ENCODE assay signal across 1 cellular context in genomic region chr9:114501786-114502682, GRCh38.
TF ChIP-seq lines count a peak whose summit lies in the region.

No MANE protein-coding gene starts in this region.

TF ChIP-seq in HepG2, 621 proteins besides CTCF, POLR2A, EP300 and RAD21 (continued from another document and continues in another):
- TF ChIP-seq AKNA (CRISPR knock-in tag; IDR thresholded peaks at IDR 0.05; ENCODE audit: borderline replicate concordance) (no peak), MTA1 (CRISPR knock-in tag; IDR thresholded peaks at IDR 0.05; ENCODE audit: borderline replicate concordance) (no peak), HDAC1 (CRISPR knock-in tag; IDR thresholded peaks at IDR 0.05) (0 out of 2 replicates have a peak, but pooled peaks have one; percentile 14), HNRNPL (IDR thresholded peaks at IDR 0.05; ENCODE audit: low read depth, low read length) (no peak), RBM22 (optimal IDR thresholded peaks at IDR 0.05; ENCODE audit: low read length) (no peak), TAF1 (CRISPR knock-in tag; IDR thresholded peaks at IDR 0.05) (peak; percentile 57), ZNF260 (CRISPR knock-in tag; IDR thresholded peaks at IDR 0.05; ENCODE audit: borderline replicate concordance, low read depth) (no peak), CAMTA2 (CRISPR knock-in tag; IDR thresholded peaks at IDR 0.05; ENCODE audit: borderline replicate concordance) (no peak), SETDB1 (CRISPR knock-in tag; IDR thresholded peaks at IDR 0.05; ENCODE audit: borderline replicate concordance) (no peak), IKZF4 (CRISPR knock-in tag; IDR thresholded peaks at IDR 0.05; ENCODE audit: borderline replicate concordance, low read depth, not compliant biosample characterization) (no peak), ZNF101 (CRISPR knock-in tag; IDR thresholded peaks at IDR 0.05; ENCODE audit: borderline replicate concordance, low read depth) (no peak), ZBTB33 (CRISPR knock-in tag; IDR thresholded peaks at IDR 0.05) (no peak), PLSCR1 (CRISPR knock-in tag; IDR thresholded peaks at IDR 0.05; ENCODE audit: borderline replicate concordance) (no peak), E2F1 (CRISPR knock-in tag; IDR thresholded peaks at IDR 0.05) (no peak), ZNF639 (CRISPR knock-in tag; conservative IDR thresholded peaks at IDR 0.05) (no peak), PHF21A (CRISPR knock-in tag; IDR thresholded peaks at IDR 0.05) (0 out of 2 replicates have a peak, but pooled peaks have one; percentile 34), ATF7 (IDR thresholded peaks at IDR 0.05) (no peak), ATF7 (CRISPR knock-in tag; IDR thresholded peaks at IDR 0.05) (no peak), EED (CRISPR knock-in tag; IDR thresholded peaks at IDR 0.05) (no peak), ERF (CRISPR knock-in tag; IDR thresholded peaks at IDR 0.05) (peak; percentile 59; the same call in 1 of the 2 replicates), ZNF572 (CRISPR knock-in tag; IDR thresholded peaks at IDR 0.05) (no peak), ZBTB7B (CRISPR knock-in tag; IDR thresholded peaks at IDR 0.05) (no peak), POLR2G (IDR thresholded peaks at IDR 0.05; ENCODE audit: low read depth, low read length) (peak; percentile 70), NR1H2 (CRISPR knock-in tag; IDR thresholded peaks at IDR 0.05; ENCODE audit: borderline replicate concordance, low read depth) (no peak), ZNF510 (CRISPR knock-in tag; IDR thresholded peaks at IDR 0.05; ENCODE audit: low read depth) (no peak), NR2C2 (CRISPR knock-in tag; IDR thresholded peaks at IDR 0.05; ENCODE audit: borderline replicate concordance) (no peak), ZNF772 (CRISPR knock-in tag; IDR thresholded peaks at IDR 0.05) (no peak), RBFOX2 (IDR thresholded peaks at IDR 0.05; ENCODE audit: low read depth, low read length) (0 out of 2 replicates have a peak, but pooled peaks have one; percentile 35), AKAP8 (CRISPR knock-in tag; IDR thresholded peaks at IDR 0.05) (no peak)
- TF ChIP-seq, protein P1, sequence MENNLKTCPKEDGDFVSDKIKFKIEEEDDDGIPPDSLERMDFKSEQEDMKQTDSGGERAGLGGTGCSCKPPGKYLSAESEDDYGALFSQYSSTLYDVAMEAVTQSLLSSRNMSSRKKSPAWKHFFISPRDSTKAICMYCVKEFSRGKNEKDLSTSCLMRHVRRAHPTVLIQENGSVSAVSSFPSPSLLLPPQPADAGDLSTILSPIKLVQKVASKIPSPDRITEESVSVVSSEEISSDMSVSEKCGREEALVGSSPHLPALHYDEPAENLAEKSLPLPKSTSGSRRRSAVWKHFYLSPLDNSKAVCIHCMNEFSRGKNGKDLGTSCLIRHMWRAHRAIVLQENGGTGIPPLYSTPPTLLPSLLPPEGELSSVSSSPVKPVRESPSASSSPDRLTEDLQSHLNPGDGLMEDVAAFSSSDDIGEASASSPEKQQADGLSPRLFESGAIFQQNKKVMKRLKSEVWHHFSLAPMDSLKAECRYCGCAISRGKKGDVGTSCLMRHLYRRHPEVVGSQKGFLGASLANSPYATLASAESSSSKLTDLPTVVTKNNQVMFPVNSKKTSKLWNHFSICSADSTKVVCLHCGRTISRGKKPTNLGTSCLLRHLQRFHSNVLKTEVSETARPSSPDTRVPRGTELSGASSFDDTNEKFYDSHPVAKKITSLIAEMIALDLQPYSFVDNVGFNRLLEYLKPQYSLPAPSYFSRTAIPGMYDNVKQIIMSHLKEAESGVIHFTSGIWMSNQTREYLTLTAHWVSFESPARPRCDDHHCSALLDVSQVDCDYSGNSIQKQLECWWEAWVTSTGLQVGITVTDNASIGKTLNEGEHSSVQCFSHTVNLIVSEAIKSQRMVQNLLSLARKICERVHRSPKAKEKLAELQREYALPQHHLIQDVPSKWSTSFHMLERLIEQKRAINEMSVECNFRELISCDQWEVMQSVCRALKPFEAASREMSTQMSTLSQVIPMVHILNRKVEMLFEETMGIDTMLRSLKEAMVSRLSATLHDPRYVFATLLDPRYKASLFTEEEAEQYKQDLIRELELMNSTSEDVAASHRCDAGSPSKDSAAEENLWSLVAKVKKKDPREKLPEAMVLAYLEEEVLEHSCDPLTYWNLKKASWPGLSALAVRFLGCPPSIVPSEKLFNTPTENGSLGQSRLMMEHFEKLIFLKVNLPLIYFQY (CRISPR knock-in tag; IDR thresholded peaks at IDR 0.05; ENCODE audit: borderline replicate concordance): no peak
- TF ChIP-seq, protein P2, sequence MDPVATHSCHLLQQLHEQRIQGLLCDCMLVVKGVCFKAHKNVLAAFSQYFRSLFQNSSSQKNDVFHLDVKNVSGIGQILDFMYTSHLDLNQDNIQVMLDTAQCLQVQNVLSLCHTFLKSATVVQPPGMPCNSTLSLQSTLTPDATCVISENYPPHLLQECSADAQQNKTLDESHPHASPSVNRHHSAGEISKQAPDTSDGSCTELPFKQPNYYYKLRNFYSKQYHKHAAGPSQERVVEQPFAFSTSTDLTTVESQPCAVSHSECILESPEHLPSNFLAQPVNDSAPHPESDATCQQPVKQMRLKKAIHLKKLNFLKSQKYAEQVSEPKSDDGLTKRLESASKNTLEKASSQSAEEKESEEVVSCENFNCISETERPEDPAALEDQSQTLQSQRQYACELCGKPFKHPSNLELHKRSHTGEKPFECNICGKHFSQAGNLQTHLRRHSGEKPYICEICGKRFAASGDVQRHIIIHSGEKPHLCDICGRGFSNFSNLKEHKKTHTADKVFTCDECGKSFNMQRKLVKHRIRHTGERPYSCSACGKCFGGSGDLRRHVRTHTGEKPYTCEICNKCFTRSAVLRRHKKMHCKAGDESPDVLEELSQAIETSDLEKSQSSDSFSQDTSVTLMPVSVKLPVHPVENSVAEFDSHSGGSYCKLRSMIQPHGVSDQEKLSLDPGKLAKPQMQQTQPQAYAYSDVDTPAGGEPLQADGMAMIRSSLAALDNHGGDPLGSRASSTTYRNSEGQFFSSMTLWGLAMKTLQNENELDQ (CRISPR knock-in tag; IDR thresholded peaks at IDR 0.05; ENCODE audit: borderline replicate concordance): no peak
- TF ChIP-seq, protein P3, sequence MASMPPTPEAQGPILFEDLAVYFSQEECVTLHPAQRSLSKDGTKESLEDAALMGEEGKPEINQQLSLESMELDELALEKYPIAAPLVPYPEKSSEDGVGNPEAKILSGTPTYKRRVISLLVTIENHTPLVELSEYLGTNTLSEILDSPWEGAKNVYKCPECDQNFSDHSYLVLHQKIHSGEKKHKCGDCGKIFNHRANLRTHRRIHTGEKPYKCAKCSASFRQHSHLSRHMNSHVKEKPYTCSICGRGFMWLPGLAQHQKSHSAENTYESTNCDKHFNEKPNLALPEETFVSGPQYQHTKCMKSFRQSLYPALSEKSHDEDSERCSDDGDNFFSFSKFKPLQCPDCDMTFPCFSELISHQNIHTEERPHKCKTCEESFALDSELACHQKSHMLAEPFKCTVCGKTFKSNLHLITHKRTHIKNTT (CRISPR knock-in tag; IDR thresholded peaks at IDR 0.05): no peak
- TF ChIP-seq, protein P4, sequence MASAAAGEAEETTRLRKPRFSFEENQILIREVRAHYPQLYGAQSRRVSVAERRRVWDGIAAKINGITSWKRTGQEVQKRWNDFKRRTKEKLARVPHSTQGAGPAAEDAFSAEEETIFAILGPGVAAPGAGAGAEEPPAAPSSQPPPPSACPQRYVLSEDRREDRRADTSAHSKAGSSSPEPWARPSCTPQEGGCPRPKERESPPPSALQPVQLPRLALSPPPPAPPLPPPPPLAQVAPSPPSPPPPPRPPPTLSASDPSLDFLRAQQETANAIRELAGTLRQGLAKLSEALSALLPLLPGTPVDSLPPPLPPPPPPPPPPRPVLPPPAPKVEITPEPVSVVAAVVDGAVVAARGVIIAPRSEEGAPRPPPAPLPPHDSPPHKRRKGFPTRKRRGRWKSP (CRISPR knock-in tag; IDR thresholded peaks at IDR 0.05): 0 out of 2 replicates have a peak, but pooled peaks have one; percentile 40
- TF ChIP-seq, protein P5, sequence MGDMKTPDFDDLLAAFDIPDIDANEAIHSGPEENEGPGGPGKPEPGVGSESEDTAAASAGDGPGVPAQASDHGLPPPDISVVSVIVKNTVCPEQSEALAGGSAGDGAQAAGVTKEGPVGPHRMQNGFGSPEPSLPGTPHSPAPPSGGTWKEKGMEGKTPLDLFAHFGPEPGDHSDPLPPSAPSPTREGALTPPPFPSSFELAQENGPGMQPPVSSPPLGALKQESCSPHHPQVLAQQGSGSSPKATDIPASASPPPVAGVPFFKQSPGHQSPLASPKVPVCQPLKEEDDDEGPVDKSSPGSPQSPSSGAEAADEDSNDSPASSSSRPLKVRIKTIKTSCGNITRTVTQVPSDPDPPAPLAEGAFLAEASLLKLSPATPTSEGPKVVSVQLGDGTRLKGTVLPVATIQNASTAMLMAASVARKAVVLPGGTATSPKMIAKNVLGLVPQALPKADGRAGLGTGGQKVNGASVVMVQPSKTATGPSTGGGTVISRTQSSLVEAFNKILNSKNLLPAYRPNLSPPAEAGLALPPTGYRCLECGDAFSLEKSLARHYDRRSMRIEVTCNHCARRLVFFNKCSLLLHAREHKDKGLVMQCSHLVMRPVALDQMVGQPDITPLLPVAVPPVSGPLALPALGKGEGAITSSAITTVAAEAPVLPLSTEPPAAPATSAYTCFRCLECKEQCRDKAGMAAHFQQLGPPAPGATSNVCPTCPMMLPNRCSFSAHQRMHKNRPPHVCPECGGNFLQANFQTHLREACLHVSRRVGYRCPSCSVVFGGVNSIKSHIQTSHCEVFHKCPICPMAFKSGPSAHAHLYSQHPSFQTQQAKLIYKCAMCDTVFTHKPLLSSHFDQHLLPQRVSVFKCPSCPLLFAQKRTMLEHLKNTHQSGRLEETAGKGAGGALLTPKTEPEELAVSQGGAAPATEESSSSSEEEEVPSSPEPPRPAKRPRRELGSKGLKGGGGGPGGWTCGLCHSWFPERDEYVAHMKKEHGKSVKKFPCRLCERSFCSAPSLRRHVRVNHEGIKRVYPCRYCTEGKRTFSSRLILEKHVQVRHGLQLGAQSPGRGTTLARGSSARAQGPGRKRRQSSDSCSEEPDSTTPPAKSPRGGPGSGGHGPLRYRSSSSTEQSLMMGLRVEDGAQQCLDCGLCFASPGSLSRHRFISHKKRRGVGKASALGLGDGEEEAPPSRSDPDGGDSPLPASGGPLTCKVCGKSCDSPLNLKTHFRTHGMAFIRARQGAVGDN (CRISPR knock-in tag; IDR thresholded peaks at IDR 0.05): no peak
